ENCODE assay signal across 8 cellular contexts in genomic region chr3:153221748-153222162, GRCh38. TPM values are rescaled to one million over a fixed set of nuclear protein-coding genes. Genes with fewer than 3 reads are reported as not detected.
DNase-seq lines count a peak whose midpoint lies in the region; ATAC-seq and TF ChIP-seq lines count a peak whose summit lies in the region.

No MANE protein-coding gene starts in this region.

- DNase-seq in GM10248 (ENCODE audit: extremely low spot score) (peak; percentile 46), OCI-M1 (lab: John Stamatoyannopoulos, UW) (peak; percentile 74), fibroblast of villous mesenchyme (ENCODE audit: low read depth) (peak; percentile 98), pons (ENCODE audit: low spot score) (peak; percentile 86), upper lobe of left lung (peak in 1 of 2 donors; percentile 78), NCI-H2171 treated with DMSO at 0.1 percent for 48 hours (lab: John Stamatoyannopoulos, UW) (no peak)
- DNase-seq in activated T-cell treated with anti-CD3 and anti-CD28 coated beads, Interleukin-2, amount 50 U/mL, for 1 hour, result peak; percentile 72

- H3K4me3 ChIP-seq in fibroblast of villous mesenchyme (ENCODE audit: low read depth, low read length), result no peak overlapping the region
- peak overlapping the region in 1 of 4 donors; percentile 5 for H3K4me3 ChIP-seq in upper lobe of left lung

- peak overlapping the region; percentile 69 to 85 (median 77) for H3K27ac ChIP-seq in upper lobe of left lung

- TF ChIP-seq POLR2A in upper lobe of left lung (IDR thresholded peaks at IDR 0.05), result peak in 1 of 4 donors; percentile 57

- no peaks in the 10 kb centered on the region for H3K36me3 ChIP-seq in upper lobe of left lung

- POLR2A ChIA-PET in GM10248 (lab: Yijun Ruan, JAX), result no interaction called here

- H3K9me3 ChIP-seq in upper lobe of left lung, result no peaks in the 10 kb centered on the region

- ATAC-seq in HG02678 (IDR thresholded peaks at IDR 0.05; ENCODE audit: unreplicated experiment) (peak; percentile 88), upper lobe of left lung (ENCODE audit: low FRiP score in 2 of 2) (peak; percentile 92 to 98)

- H3K4me1 ChIP-seq in upper lobe of left lung, result peaks cover 12 to 25% (median 21%) of the 10 kb centered on the region in 4 donors

- TF ChIP-seq EP300 in upper lobe of left lung (IDR thresholded peaks at IDR 0.05), result peak in 2 of 4 donors; percentile 51 to 91

- CTCF ChIA-PET in GM10248 (lab: Yijun Ruan, JAX), result interaction anchor here (1.9 kb wide), 1 partner anchor 14 kb away, joined by 5 read pairs; no protein-coding TSS in a partner anchor

- no peaks in the 10 kb centered on the region for H3K27me3 ChIP-seq in upper lobe of left lung

- 33 to 46% methylated on average over 8 to 9 of the region's 9 CpGs for WGBS in upper lobe of left lung, 2 donors

- TF ChIP-seq CTCF in GM10248 (IDR thresholded peaks at IDR 0.05; ENCODE audit: control extremely low read depth, extremely low read depth, low read depth, missing control alignments) (no peak), fibroblast of villous mesenchyme (IDR thresholded peaks at IDR 0.05; ENCODE audit: insufficient read depth, low read depth, low read length) (no peak), upper lobe of left lung (IDR thresholded peaks at IDR 0.05) (no peak)

RNA-seq across cellular contexts. Expression of gene RAP2B, which starts 59.7 kb away (rescaled TPM):
- total RNA-seq in fibroblast of villous mesenchyme, result 11.2 and 14.5 TPM in 2 replicates
- 10 to 100 TPM; 12.3 to 32.0 (median 22.9) TPM for total RNA-seq in upper lobe of left lung
